ENCODE assay signal across 13 cellular contexts in the genomic region with DNA sequence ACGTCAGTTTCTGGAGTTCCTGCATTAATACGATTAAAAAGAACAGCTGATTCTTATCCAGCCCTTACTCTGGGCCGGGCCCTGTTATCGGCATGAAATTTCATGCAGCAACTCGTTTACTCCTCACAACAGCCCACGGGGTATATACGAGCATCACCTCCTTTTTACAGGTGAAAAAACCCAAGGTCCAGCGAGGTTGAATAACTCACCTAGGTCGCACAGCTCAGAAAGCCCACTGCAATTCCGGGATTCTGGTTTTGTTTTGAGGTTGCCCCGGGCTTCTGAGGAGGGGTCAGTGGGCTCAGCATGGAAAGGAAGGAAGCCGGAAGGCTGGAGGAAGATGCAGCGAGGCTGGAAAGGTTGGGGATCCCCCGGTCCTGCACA. TPM values are rescaled to one million over a fixed set of nuclear protein-coding genes. Genes with fewer than 3 reads are reported as not detected.
DNase-seq lines count a peak whose midpoint lies in the region; TF ChIP-seq lines count a peak whose summit lies in the region.
"Had no signal": no experiment of that assay in that cellular context is flagged by ENCODE, and none has a peak within 500 bp of the region (broad histone marks: within the 10 kb centered on the region; RNA-seq: fewer than 3 reads in every experiment).

No MANE protein-coding gene starts in this region.

- no peaks in the 10 kb centered on the region for H3K27me3 ChIP-seq in adipocyte (replicated peaks; ENCODE audit: control insufficient read depth, insufficient read depth, low read length)
- H3K27me3 ChIP-seq in iPS DF 6.9 (ENCODE audit: control insufficient read depth, insufficient read depth, low read length): peaks cover 15% of the 10 kb centered on the region; the same call in 1 of the 2 replicates
- peaks cover 10 to 90% (median 54%) of the 10 kb centered on the region in 3 donors for H3K27me3 ChIP-seq in stomach

- H3K36me3 ChIP-seq in adipocyte (ENCODE audit: control insufficient read depth, insufficient read depth, low read length, severe bottlenecking): no peaks in the 10 kb centered on the region
- no peaks in the 10 kb centered on the region for H3K36me3 ChIP-seq in iPS DF 6.9 (ENCODE audit: control insufficient read depth, insufficient read depth, low read length)
- H3K36me3 ChIP-seq in stomach: no peaks in the 10 kb centered on the region
- H3K36me3 ChIP-seq: thyroid gland had no signal

- H3K27me3 Mint-ChIP-seq in T-helper 2 cell treated with Interferon-gamma antibody and Interleukin-4, amounts not matched to agents 5 μg/mL and 100 μg/mL, for 36 hours (ENCODE audit: low read depth): peaks cover 52% of the 10 kb centered on the region

- no peak for DNase-seq in T-helper 2 cell treated with Interferon-gamma antibody and Interleukin-4, amounts not matched to agents 5 μg/mL and 100 μg/mL, for 36 hours (ENCODE audit: low spot score)
- DNase-seq in T-helper 2 cell (no peak), adipocyte (ENCODE audit: low read depth) (no peak), iPS DF 6.9 (ENCODE audit: low read depth, low spot score) (no peak), stomach (no peak), HuH-7 (ENCODE audit: low spot score) (no peak), NCI-H1092 (lab: John Stamatoyannopoulos, UW) (no peak), DMS 273 (lab: John Stamatoyannopoulos, UW; ENCODE audit: unreplicated experiment) (no peak)
- DNase-seq: mucosa of descending colon, NCI-H446, thyroid gland had no signal

- H3K27ac ChIP-seq in iPS DF 6.9 (ENCODE audit: low read length) (no peak overlapping the region), stomach (no peak overlapping the region)
- H3K27ac ChIP-seq: thyroid gland had no signal

- H3K4me3 ChIP-seq in adipocyte (ENCODE audit: low read length): peak overlapping the region; percentile 74
- H3K4me3 ChIP-seq in iPS DF 6.9 (ENCODE audit: low read length): peak overlapping the region; percentile 44; the same call in 1 of the 2 replicates
- peak overlapping the region; percentile 23 to 40 (median 32) for H3K4me3 ChIP-seq in stomach
- H3K4me3 ChIP-seq: K562, mucosa of descending colon, thyroid gland had no signal

- WGBS in iPS DF 6.9 (ENCODE audit: insufficient coverage, insufficient read length): no CpG with 5 or more reads among the region's 14 CpGs
- 0 to 3% (median 2%) methylated on average over 14 of the region's 14 CpGs for WGBS in stomach, 5 donors

- TF ChIP-seq EP300 in stomach (IDR thresholded peaks at IDR 0.05): no peak

- H3K36me3 Mint-ChIP-seq in T-helper 2 cell treated with Interferon-gamma antibody and Interleukin-4, amounts not matched to agents 5 μg/mL and 100 μg/mL, for 36 hours (ENCODE audit: low read depth): no peaks in the 10 kb centered on the region

- H3K4me1 ChIP-seq in adipocyte (ENCODE audit: control insufficient read depth, insufficient read depth, low read length) (peaks cover 12% of the 10 kb centered on the region), iPS DF 6.9 (ENCODE audit: control insufficient read depth, insufficient read depth, low read length) (peaks cover 2% of the 10 kb centered on the region; the same call in 1 of the 2 replicates), stomach (peaks cover 12 to 18% (median 15%) of the 10 kb centered on the region in 4 donors)

- peaks cover 3% of the 10 kb centered on the region for H3K4me1 Mint-ChIP-seq in T-helper 2 cell treated with Interferon-gamma antibody and Interleukin-4, amounts not matched to agents 5 μg/mL and 100 μg/mL, for 36 hours (ENCODE audit: low read depth)

- no peak for TF ChIP-seq POLR2A in stomach (IDR thresholded peaks at IDR 0.05)

- H3K9me3 ChIP-seq in adipocyte (ENCODE audit: control insufficient read depth, low read length) (no peaks in the 10 kb centered on the region), iPS DF 6.9 (ENCODE audit: control insufficient read depth, insufficient read depth, low read length) (no peaks in the 10 kb centered on the region), stomach (no peaks in the 10 kb centered on the region)
- H3K9me3 ChIP-seq: mucosa of descending colon, thyroid gland had no signal

- no peak overlapping the region for H3K27ac Mint-ChIP-seq in T-helper 2 cell treated with Interferon-gamma antibody and Interleukin-4, amounts not matched to agents 5 μg/mL and 100 μg/mL, for 36 hours

- no peaks in the 10 kb centered on the region for H3K9me3 Mint-ChIP-seq in T-helper 2 cell treated with Interferon-gamma antibody and Interleukin-4, amounts not matched to agents 5 μg/mL and 100 μg/mL, for 36 hours

- no peak for TF ChIP-seq CTCF in stomach (IDR thresholded peaks at IDR 0.05)

- intact Hi-C loops in stomach (cut with DNase I; ENCODE audit: low total_unique reads): no loop called here

- peak overlapping the region; percentile 40 for H3K4me3 Mint-ChIP-seq in T-helper 2 cell treated with Interferon-gamma antibody and Interleukin-4, amounts not matched to agents 5 μg/mL and 100 μg/mL, for 36 hours

- H3K9ac ChIP-seq in adipocyte (ENCODE audit: low read length): peak overlapping the region; percentile 63

RNA-seq across cellular contexts. Expression of gene ACP7, which starts 0.6 kb away (rescaled TPM):
- not detected for total RNA-seq in stomach
- polyA plus RNA-seq in stomach: not detected
- total RNA-seq: A673, K562, mucosa of descending colon had no signal
- polyA plus RNA-seq: K562 had no signal

RNA-seq across cellular contexts. Expression of gene PAK4, which starts 42.0 kb away (rescaled TPM):
- total RNA-seq in stomach: 10 to 100 TPM in 3 of 5 donors, 1 to 10 TPM in 2; 4.2 to 80.4 (median 35.6) TPM
- 10 to 100 TPM; 20.8 to 24.5 (median 24.3) TPM for polyA plus RNA-seq in stomach

RNA-seq across cellular contexts. Expression of gene FBXO27, which starts 51.2 kb away (rescaled TPM):
- 1 to 10 TPM in 3 of 5 donors, under 1 TPM in 1, not detected in 1; 0.89 to 5.5 (median 3.3) TPM for total RNA-seq in stomach
- polyA plus RNA-seq in stomach: 1 to 10 TPM; 2.3 to 7.1 (median 3.2) TPM
